8 cellular contexts compared by ENCODE assay signal in genomic region chr5:14581891-14582796, GRCh38. TPM values are rescaled to one million over a fixed set of nuclear protein-coding genes. Genes with fewer than 3 reads are reported as not detected.
A peak's percentile ranks its signal among the peaks of the same experiment; 100 is the strongest.
DNase-seq lines count a peak whose midpoint lies in the region; ATAC-seq lines count a peak whose summit lies in the region.

No MANE protein-coding gene starts in this region.

- peak overlapping the region; percentile 40 for H3K27ac ChIP-seq in angular gyrus (ENCODE audit: low read depth, low read length)

- DNase-seq in EL, result peak; percentile 46
- peak; percentile 70 for DNase-seq in Jurkat, Clone E6-1 (ENCODE audit: low read depth, low spot score)
- DNase-seq in T-helper 1 cell, result peak; percentile 60 to 87 (median 75)
- DNase-seq in iPS-NIHi7 (ENCODE audit: extremely low spot score), result peak; percentile 48
- DNase-seq in stimulated activated CD4-positive, alpha-beta T cell treated with anti-CD3 and anti-CD28 coated beads, Interleukin-1b, Interleukin-23, amount 100 ng/mL, for 24 hours (ENCODE audit: low read depth in 4 of 4, low spot score in 1 of 4), result peak; percentile 47 to 69 (median 58)
- no peak for DNase-seq in COLO829 (ENCODE audit: low spot score)

- peak; percentile 60 for ATAC-seq in GM21717 (IDR thresholded peaks at IDR 0.05; ENCODE audit: unreplicated experiment)

- peak overlapping the region; percentile 62 for H3K4me3 ChIP-seq in Jurkat, Clone E6-1 (ENCODE audit: low read length)

RNA-seq across cellular contexts. Expression of gene OTULINL, which starts 0.6 kb away (rescaled TPM):
- polyA plus RNA-seq in Jurkat, Clone E6-1 (2012; ENCODE audit: insufficient read depth, insufficient read length), result 18.2 TPM
